In the genomic region with DNA sequence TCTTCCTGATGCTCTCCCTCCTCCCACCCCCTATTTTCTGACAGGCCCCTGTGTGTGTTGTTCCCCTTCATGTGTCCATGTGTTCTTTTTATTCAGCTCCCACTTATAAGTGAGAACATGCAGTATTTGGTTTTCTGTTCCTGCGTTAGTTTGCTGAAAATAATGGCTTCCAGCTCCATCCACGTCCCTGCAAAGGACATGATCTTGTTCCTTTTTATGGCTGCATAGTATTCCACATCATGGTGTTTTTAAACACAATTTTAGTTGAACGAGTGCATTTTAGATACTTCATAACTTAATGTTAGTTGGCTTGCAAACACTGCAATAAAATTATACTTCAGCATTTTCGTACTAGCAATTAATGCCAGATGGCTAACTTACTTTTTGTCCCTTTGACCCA, we compare ENCODE assay signal across 30 cellular contexts. TPM values are rescaled to one million over a fixed set of nuclear protein-coding genes. Genes with fewer than 3 reads are reported as not detected.
"Had no signal": no experiment of that assay in that cellular context is flagged by ENCODE, and none has a peak within 500 bp of the region (broad histone marks: within the 10 kb centered on the region; RNA-seq: fewer than 3 reads in every experiment).

No MANE protein-coding gene starts in this region.

- H3K4me3 Mint-ChIP-seq: stimulated activated effector memory CD8-positive, alpha-beta T cell treated with anti-CD3 and anti-CD28 coated beads, Interleukin-12 subunit alpha, Interleukin-12 subunit beta, amount 100 ng/mL, for 72 hours; stimulated activated memory B cell treated with anti-CD40 and anti-IgM and Interleukin-4, amounts not matched to agents 10 μg/mL and 1 μg/mL and 100 μg/mL, for 72 hours; stimulated activated naive B cell treated with anti-CD40 and anti-IgM and Interleukin-4, amounts not matched to agents 10 μg/mL and 1 μg/mL and 100 μg/mL, for 72 hours; stimulated activated naive CD8-positive, alpha-beta T cell treated with anti-CD3 and anti-CD28 coated beads, Interleukin-15, amount 100 ng/mL, for 72 hours; stimulated activated naive CD8-positive, alpha-beta T cell treated with anti-CD3 and anti-CD28 coated beads, Interleukin-15, Interleukin-2, amounts not matched to agents 100 ng/mL and 50 ng/mL, for 24 hours; type B pancreatic cell had no signal

- H3K4me1 ChIP-seq: stomach, suprapubic skin, testis, thyroid gland, tibial artery, tibial nerve, transverse colon, upper lobe of left lung, upper lobe of right lung, uterus had no signal

- H3K27me3 Mint-ChIP-seq: type B pancreatic cell had no signal

- H3K9me3 ChIP-seq: stomach, suprapubic skin, testis, thoracic aorta, thyroid gland, tibial artery, tibial nerve, upper lobe of left lung, upper lobe of right lung, uterus, vagina had no signal

- FAIRE-seq: urothelium cell line had no signal

- H3K27ac ChIP-seq: stomach, suprapubic skin, testis, thoracic aorta, thyroid gland, tibial artery, tibial nerve, transverse colon, upper lobe of left lung, upper lobe of right lung, uterus, vagina had no signal

- DNase-seq: stimulated activated CD4-positive, alpha-beta T cell treated with anti-CD3 and anti-CD28 coated beads, Interleukin-2, amount 100 ng/mL, for 48 hours; stimulated activated CD4-positive, alpha-beta T cell treated with anti-CD3 and anti-CD28 coated beads, Interleukin-4, amount 100 ng/mL, for 1 hour; stimulated activated CD4-positive, alpha-beta T cell treated with anti-CD3 and anti-CD28 coated beads, Interleukin-4, amount 100 ng/mL, for 24 hours; stimulated activated CD4-positive, alpha-beta T cell treated with anti-CD3 and anti-CD28 coated beads, Interleukin-4, amount 100 ng/mL, for 4 hours; stimulated activated CD8-positive, alpha-beta memory T cell treated with anti-CD3 and anti-CD28 coated beads, Interleukin-4, amount 100 ng/mL, for 48 hours; stimulated activated naive B cell treated with anti-CD40 and anti-IgM and Interleukin-4, amounts not matched to agents 10 μg/mL and 1 μg/mL and 100 μg/mL, for 72 hours; stimulated activated naive CD4-positive, alpha-beta T cell; stimulated activated naive CD4-positive, alpha-beta T cell treated with Interleukin-2 at 50 U/mL for 16 hours; stimulated activated naive CD8-positive, alpha-beta T cell treated with anti-CD3 and anti-CD28 coated beads, Interleukin-15, amount 100 ng/mL, for 72 hours; stimulated activated naive CD8-positive, alpha-beta T cell treated with anti-CD3 and anti-CD28 coated beads, Interleukin-15, Interleukin-2, amounts not matched to agents 100 U/mL and 50 U/mL, for 24 hours; stomach; substantia nigra; testis; thyroid gland; tibial artery; transverse colon; trophoblast cell; upper lobe of left lung; upper lobe of right lung; uterus had no signal

- ATAC-seq: stimulated activated effector memory CD8-positive, alpha-beta T cell treated with anti-CD3 and anti-CD28 coated beads, Interleukin-12 subunit alpha, Interleukin-12 subunit beta, amount 100 ng/mL, for 72 hours; stimulated activated memory B cell treated with anti-CD40 and anti-IgM and Interleukin-4, amounts not matched to agents 10 μg/mL and 1 μg/mL and 100 μg/mL, for 72 hours; stimulated activated naive B cell treated with anti-CD40 and anti-IgM and Interleukin-4, amounts not matched to agents 10 μg/mL and 1 μg/mL and 100 μg/mL, for 72 hours; stimulated activated naive CD8-positive, alpha-beta T cell treated with anti-CD3 and anti-CD28 coated beads, Interleukin-15, amount 100 ng/mL, for 72 hours; stimulated activated naive CD8-positive, alpha-beta T cell treated with anti-CD3 and anti-CD28 coated beads, Interleukin-15, Interleukin-2, amounts not matched to agents 100 U/mL and 50 U/mL, for 24 hours; upper lobe of right lung had no signal

- H3K36me3 Mint-ChIP-seq: stimulated activated effector memory CD8-positive, alpha-beta T cell treated with anti-CD3 and anti-CD28 coated beads, Interleukin-12 subunit alpha, Interleukin-12 subunit beta, amount 100 ng/mL, for 72 hours; stimulated activated memory B cell treated with anti-CD40 and anti-IgM and Interleukin-4, amounts not matched to agents 10 μg/mL and 1 μg/mL and 100 μg/mL, for 72 hours; stimulated activated naive B cell treated with anti-CD40 and anti-IgM and Interleukin-4, amounts not matched to agents 10 μg/mL and 1 μg/mL and 100 μg/mL, for 72 hours; type B pancreatic cell had no signal

- H3K27me3 ChIP-seq: stomach, testis, thyroid gland, tibial artery, tibial nerve, transverse colon, upper lobe of left lung, upper lobe of right lung, vagina had no signal

- H3K4me1 Mint-ChIP-seq: stimulated activated effector memory CD8-positive, alpha-beta T cell treated with anti-CD3 and anti-CD28 coated beads, Interleukin-12 subunit alpha, Interleukin-12 subunit beta, amount 100 ng/mL, for 72 hours; stimulated activated memory B cell treated with anti-CD40 and anti-IgM and Interleukin-4, amounts not matched to agents 10 μg/mL and 1 μg/mL and 100 μg/mL, for 72 hours; stimulated activated naive B cell treated with anti-CD40 and anti-IgM and Interleukin-4, amounts not matched to agents 10 μg/mL and 1 μg/mL and 100 μg/mL, for 72 hours; stimulated activated naive CD8-positive, alpha-beta T cell treated with anti-CD3 and anti-CD28 coated beads, Interleukin-15, amount 100 ng/mL, for 72 hours had no signal

- H3K36me3 ChIP-seq: stomach, suprapubic skin, thoracic aorta, thyroid gland, tibial artery, tibial nerve, transverse colon, upper lobe of left lung, upper lobe of right lung, uterus, vagina had no signal

- H3K4me3 ChIP-seq: stomach, suprapubic skin, testis, thoracic aorta, thyroid gland, tibial artery, tibial nerve, transverse colon, upper lobe of left lung, upper lobe of right lung, uterus, vagina had no signal

- H3K27ac Mint-ChIP-seq: stimulated activated effector memory CD8-positive, alpha-beta T cell treated with anti-CD3 and anti-CD28 coated beads, Interleukin-12 subunit alpha, Interleukin-12 subunit beta, amount 100 ng/mL, for 72 hours; stimulated activated memory B cell treated with anti-CD40 and anti-IgM and Interleukin-4, amounts not matched to agents 10 μg/mL and 1 μg/mL and 100 μg/mL, for 72 hours; stimulated activated naive B cell treated with anti-CD40 and anti-IgM and Interleukin-4, amounts not matched to agents 10 μg/mL and 1 μg/mL and 100 μg/mL, for 72 hours; stimulated activated naive CD8-positive, alpha-beta T cell treated with anti-CD3 and anti-CD28 coated beads, Interleukin-15, amount 100 ng/mL, for 72 hours; stimulated activated naive CD8-positive, alpha-beta T cell treated with anti-CD3 and anti-CD28 coated beads, Interleukin-15, Interleukin-2, amounts not matched to agents 100 ng/mL and 50 ng/mL, for 24 hours; type B pancreatic cell had no signal

- H3K9me3 Mint-ChIP-seq: stimulated activated effector memory CD8-positive, alpha-beta T cell treated with anti-CD3 and anti-CD28 coated beads, Interleukin-12 subunit alpha, Interleukin-12 subunit beta, amount 100 ng/mL, for 72 hours; stimulated activated memory B cell treated with anti-CD40 and anti-IgM and Interleukin-4, amounts not matched to agents 10 μg/mL and 1 μg/mL and 100 μg/mL, for 72 hours; stimulated activated naive B cell treated with anti-CD40 and anti-IgM and Interleukin-4, amounts not matched to agents 10 μg/mL and 1 μg/mL and 100 μg/mL, for 72 hours; stimulated activated naive CD8-positive, alpha-beta T cell treated with anti-CD3 and anti-CD28 coated beads, Interleukin-15, amount 100 ng/mL, for 72 hours; stimulated activated naive CD8-positive, alpha-beta T cell treated with anti-CD3 and anti-CD28 coated beads, Interleukin-15, Interleukin-2, amounts not matched to agents 100 ng/mL and 50 ng/mL, for 24 hours; type B pancreatic cell had no signal

RNA-seq across cellular contexts. Expression of gene COL9A1, which starts 28.5 kb away (rescaled TPM):
- total RNA-seq: subcutaneous adipose tissue, suprapubic skin, thoracic aorta, upper lobe of right lung had no signal
